Comparison of ENCODE assay signal across 27 cellular contexts in the genomic region with DNA sequence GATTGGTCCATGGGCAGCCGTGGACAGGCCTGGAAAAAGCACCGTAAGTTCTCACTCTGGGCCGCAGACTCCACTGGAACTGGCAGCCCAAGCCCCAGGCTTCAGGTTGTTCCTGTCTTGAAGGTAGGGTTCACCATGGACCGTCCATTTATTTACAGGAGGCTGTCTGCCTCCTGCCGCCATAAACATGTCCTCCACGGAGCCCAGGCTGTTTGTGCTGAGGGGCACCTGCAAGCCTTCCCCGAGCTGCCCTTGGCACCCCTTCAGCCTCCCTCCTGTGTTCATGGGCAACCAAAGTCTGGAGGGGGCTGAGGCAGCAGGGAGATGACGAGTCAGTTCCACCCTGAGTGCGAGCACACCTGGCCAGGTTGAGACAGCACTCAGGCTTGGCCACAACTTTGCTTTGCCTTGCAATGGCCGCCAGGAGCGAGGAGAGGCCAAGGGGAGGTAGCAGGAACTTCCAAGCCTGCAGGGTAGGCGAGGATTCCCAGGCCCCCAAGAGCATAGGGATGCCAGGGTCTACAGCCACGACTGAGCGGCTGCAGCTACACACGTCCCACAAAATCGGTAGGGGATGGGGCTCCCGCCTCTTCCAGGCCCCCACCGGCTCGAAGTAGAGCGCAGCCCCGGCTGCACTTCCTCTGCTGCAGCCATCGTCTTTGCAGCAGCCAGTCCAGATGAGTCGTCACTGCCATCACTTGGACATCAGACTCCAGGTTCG.
DNase-seq lines count a peak whose midpoint lies in the region; ATAC-seq and TF ChIP-seq lines count a peak whose summit lies in the region.
"Had no signal": no experiment of that assay in that cellular context is flagged by ENCODE, and none has a peak within 500 bp of the region (broad histone marks: within the 10 kb centered on the region; RNA-seq: fewer than 3 reads in every experiment).

No MANE protein-coding gene starts in this region.

- no peaks in the 10 kb centered on the region for H3K36me3 Mint-ChIP-seq in osteocyte (ENCODE audit: unreplicated experiment)
- no peaks in the 10 kb centered on the region for H3K36me3 Mint-ChIP-seq in stimulated activated memory B cell treated with anti-CD40 and anti-IgM and Interleukin-4, amounts not matched to agents 10 μg/mL and 1 μg/mL and 100 μg/mL, for 72 hours
- H3K36me3 Mint-ChIP-seq: CD4-positive, alpha-beta memory T cell had no signal

- H3K36me3 ChIP-seq in right atrium auricular region, result no peaks in the 10 kb centered on the region
- H3K36me3 ChIP-seq: BLaER1, HAP-1, MG63 had no signal

- H3K4me1 ChIP-seq in right atrium auricular region, result no peaks in the 10 kb centered on the region
- H3K4me1 ChIP-seq: BLaER1 had no signal

- TF ChIP-seq CTCF in right atrium auricular region (IDR thresholded peaks at IDR 0.05) (no peak), osteocyte (IDR thresholded peaks at IDR 0.05) (no peak)

- no peaks in the 10 kb centered on the region for H3K27me3 ChIP-seq in right atrium auricular region
- H3K27me3 ChIP-seq: BLaER1, MG63 had no signal

- no peak overlapping the region for H3K4me3 Mint-ChIP-seq in osteocyte (ENCODE audit: unreplicated experiment)
- H3K4me3 Mint-ChIP-seq in stimulated activated memory B cell treated with anti-CD40 and anti-IgM and Interleukin-4, amounts not matched to agents 10 μg/mL and 1 μg/mL and 100 μg/mL, for 72 hours, result no peak overlapping the region
- H3K4me3 Mint-ChIP-seq: CD4-positive, alpha-beta memory T cell; GM23338 had no signal

- no peak overlapping the region for H3K27ac Mint-ChIP-seq in osteocyte (ENCODE audit: unreplicated experiment)
- H3K27ac Mint-ChIP-seq in stimulated activated memory B cell treated with anti-CD40 and anti-IgM and Interleukin-4, amounts not matched to agents 10 μg/mL and 1 μg/mL and 100 μg/mL, for 72 hours, result no peak overlapping the region
- H3K27ac Mint-ChIP-seq: CD4-positive, alpha-beta memory T cell; GM23338 had no signal

- intact Hi-C loops in Right ventricle myocardium inferior (cut with DNase I) (no loop called here), head of caudate nucleus (cut with DNase I) (no loop called here)

- H3K9me3 Mint-ChIP-seq in osteocyte (ENCODE audit: unreplicated experiment), result no peaks in the 10 kb centered on the region
- peaks cover 3% of the 10 kb centered on the region for H3K9me3 Mint-ChIP-seq in stimulated activated memory B cell treated with anti-CD40 and anti-IgM and Interleukin-4, amounts not matched to agents 10 μg/mL and 1 μg/mL and 100 μg/mL, for 72 hours
- H3K9me3 Mint-ChIP-seq: CD4-positive, alpha-beta memory T cell had no signal

- ATAC-seq in Right ventricle myocardium inferior (peak; percentile 13), HG02884 (IDR thresholded peaks at IDR 0.05; ENCODE audit: unreplicated experiment) (no peak)
- ATAC-seq in stimulated activated memory B cell treated with anti-CD40 and anti-IgM and Interleukin-4, amounts not matched to agents 10 μg/mL and 1 μg/mL and 100 μg/mL, for 72 hours, result peak; percentile 20
- ATAC-seq: GM23338, HepG2, K562 had no signal

- no peak overlapping the region for H3K4me3 ChIP-seq in right atrium auricular region
- H3K4me3 ChIP-seq: BLaER1, GM23338, HAP-1, K562, MG63 had no signal

- no peak overlapping the region for H3K27ac ChIP-seq in right atrium auricular region
- H3K27ac ChIP-seq: 22Rv1, BLaER1, HL-60 had no signal

- no peaks in the 10 kb centered on the region for H3K4me1 Mint-ChIP-seq in osteocyte (ENCODE audit: unreplicated experiment)
- H3K4me1 Mint-ChIP-seq in stimulated activated memory B cell treated with anti-CD40 and anti-IgM and Interleukin-4, amounts not matched to agents 10 μg/mL and 1 μg/mL and 100 μg/mL, for 72 hours, result no peaks in the 10 kb centered on the region
- H3K4me1 Mint-ChIP-seq: CD4-positive, alpha-beta memory T cell had no signal

- H3K27me3 Mint-ChIP-seq in osteocyte (ENCODE audit: unreplicated experiment), result no peaks in the 10 kb centered on the region
- H3K27me3 Mint-ChIP-seq in stimulated activated memory B cell treated with anti-CD40 and anti-IgM and Interleukin-4, amounts not matched to agents 10 μg/mL and 1 μg/mL and 100 μg/mL, for 72 hours, result no peaks in the 10 kb centered on the region
- H3K27me3 Mint-ChIP-seq: CD4-positive, alpha-beta memory T cell had no signal

- DNase-seq in Right ventricle myocardium inferior (ENCODE audit: missing footprints) (peak; percentile 39), right atrium auricular region (ENCODE audit: low spot score) (no peak), osteocyte (ENCODE audit: extremely low spot score, unreplicated experiment) (peak; percentile 77), head of caudate nucleus (no peak), GF-D8 (lab: John Stamatoyannopoulos, UW) (no peak), epidermal melanocyte (ENCODE audit: insufficient read length, low spot score) (no peak)
- DNase-seq: ACHN; CD4-positive, alpha-beta memory T cell; DND-41; MG63; NCI-H1417; NCI-H1694 treated with DMSO at 0.1 percent for 48 hours; NCI-H2081 treated with DMSO at 0.1 percent for 48 hours; NCI-H2171 treated with DMSO at 0.1 percent for 48 hours; NCI-H524 treated with DMSO at 0.1 percent for 48 hours; NCI-H82; OCI-M1; SIG-M5 had no signal

- no peaks in the 10 kb centered on the region for H3K9me3 ChIP-seq in right atrium auricular region
- H3K9me3 ChIP-seq: BLaER1, HAP-1, MG63 had no signal

Comparison
In these comparisons a context has a peak if more than half of its experiments do, and no peak if none do; other contexts are left out.
1. DNase-seq: peak in Right ventricle myocardium inferior (single experiment) and osteocyte (single experiment); none in right atrium auricular region (single experiment), head of caudate nucleus (0 of 42), GF-D8 (single experiment) and epidermal melanocyte (single experiment).